ENCODE assay signal across 13 cellular contexts in the genomic region with DNA sequence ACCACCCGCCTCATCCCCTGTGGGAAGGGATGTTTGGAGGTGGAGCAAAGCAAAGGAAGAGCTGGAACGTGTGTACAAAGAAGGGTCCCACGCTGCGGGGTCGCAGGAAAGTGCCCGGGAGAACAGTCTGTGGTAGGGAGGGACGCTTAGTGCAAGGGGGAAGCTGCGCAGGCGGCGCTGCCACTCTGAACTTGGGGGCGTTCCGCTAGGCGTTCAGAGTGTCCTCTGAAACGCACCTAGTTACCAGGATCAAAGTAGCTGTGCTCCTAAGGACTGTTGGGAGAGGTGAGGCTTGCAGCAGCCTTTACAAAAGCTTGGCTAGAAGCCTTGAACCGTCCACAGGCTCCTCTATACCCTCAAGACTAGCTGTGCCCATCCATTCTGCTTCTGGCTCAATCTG. TPM values are rescaled to one million over a fixed set of nuclear protein-coding genes. Genes with fewer than 3 reads are reported as not detected.
DNase-seq lines count a peak whose midpoint lies in the region; ATAC-seq and TF ChIP-seq lines count a peak whose summit lies in the region.
"Had no signal": no experiment of that assay in that cellular context is flagged by ENCODE, and none has a peak within 500 bp of the region (broad histone marks: within the 10 kb centered on the region; RNA-seq: fewer than 3 reads in every experiment).

No MANE protein-coding gene starts in this region.

- no peak overlapping the region for H2AFZ ChIP-seq in smooth muscle cell (ENCODE audit: low read depth)

- TF ChIP-seq CTCF in brain (conservative IDR thresholded peaks at IDR 0.05) (no peak), smooth muscle cell (IDR thresholded peaks at IDR 0.05; ENCODE audit: borderline replicate concordance, insufficient read depth, poor library complexity, severe bottlenecking) (no peak)

- H3K4me3 ChIP-seq in HUES6 (ENCODE audit: low read depth, low read length) (peak overlapping the region; percentile 79), smooth muscle cell (peak overlapping the region; percentile 45)

- peaks cover 38% of the 10 kb centered on the region for H3K27me3 ChIP-seq in HUES6 (ENCODE audit: control insufficient read depth, insufficient read depth, low read length)
- H3K27me3 ChIP-seq in smooth muscle cell (ENCODE audit: low read depth) = peaks cover 55% of the 10 kb centered on the region

- peak overlapping the region in 4 of 5 experiments; percentile 12 to 81 (median 71) for H3K4me3 Mint-ChIP-seq in brain
- H3K4me3 Mint-ChIP-seq: CD8-positive, alpha-beta T cell; HFFc6 had no signal

- H3K27ac ChIP-seq in HUES6 (ENCODE audit: low read depth, low read length) (no peak overlapping the region), smooth muscle cell (ENCODE audit: low read depth) (no peak overlapping the region)

- H3K9ac ChIP-seq in HUES6 (ENCODE audit: low read length) (no peak overlapping the region), smooth muscle cell (ENCODE audit: low read depth) (no peak overlapping the region)

- H3K4me2 ChIP-seq in smooth muscle cell = peak overlapping the region; percentile 98

- no peaks in the 10 kb centered on the region for H3K79me2 ChIP-seq in smooth muscle cell (ENCODE audit: low read depth)

- ATAC-seq in left lobe of liver = peak; percentile 27
- ATAC-seq: CD8-positive, alpha-beta T cell had no signal

- H3F3A ChIP-seq in smooth muscle cell (ENCODE audit: low read depth) = no peaks in the 10 kb centered on the region

- peaks cover 7% of the 10 kb centered on the region; the same call in 1 of the 2 replicates for H3K4me1 ChIP-seq in HUES6 (ENCODE audit: control insufficient read depth, insufficient read depth, low read length)
- H3K4me1 ChIP-seq in smooth muscle cell (ENCODE audit: low read depth) = peaks cover 7% of the 10 kb centered on the region

- H3K27ac Mint-ChIP-seq in brain = no peak overlapping the region
- H3K27ac Mint-ChIP-seq: CD8-positive, alpha-beta T cell; HFFc6 had no signal

- peaks cover 0 to 4% (median 1%) of the 10 kb centered on the region in 5 experiments for H3K9me3 Mint-ChIP-seq in brain
- H3K9me3 Mint-ChIP-seq: HFFc6 had no signal

- H3K36me3 ChIP-seq in HUES6 (ENCODE audit: control insufficient read depth, insufficient read depth, low read length) (no peaks in the 10 kb centered on the region), smooth muscle cell (ENCODE audit: low read depth) (no peaks in the 10 kb centered on the region)
- H3K36me3 ChIP-seq: esophagus squamous epithelium had no signal

- H3K4me1 Mint-ChIP-seq in brain = no peaks in the 10 kb centered on the region

- H3K36me3 Mint-ChIP-seq in brain = no peaks in the 10 kb centered on the region
- H3K36me3 Mint-ChIP-seq: CD8-positive, alpha-beta T cell had no signal

- DNase-seq in left lobe of liver (ENCODE audit: low spot score) = no peak
- DNase-seq in smooth muscle cell (lab: John Stamatoyannopoulos, UW; ENCODE audit: unreplicated experiment) = no peak
- no peak for DNase-seq in SHP77 (lab: John Stamatoyannopoulos, UW)
- no peak for DNase-seq in cerebellar cortex (ENCODE audit: low spot score)
- DNase-seq in stimulated activated CD4-positive, alpha-beta T cell treated with anti-CD3 and anti-CD28 coated beads, Interleukin-12 subunit alpha, Interleukin-12 subunit beta, amount 100 ng/mL, for 4 hours = no peak
- DNase-seq: CD8-positive, alpha-beta T cell; esophagus squamous epithelium; HFFc6; NCI-H226; substantia nigra had no signal

- H3K27me3 Mint-ChIP-seq in brain = peaks cover 49% of the 10 kb centered on the region

- H3K9me3 ChIP-seq in HUES6 (ENCODE audit: control insufficient read depth, insufficient read depth, low read depth, low read length) = no peaks in the 10 kb centered on the region
- H3K9me3 ChIP-seq in smooth muscle cell (replicated peaks; ENCODE audit: low read depth) = no peaks in the 10 kb centered on the region
- H3K9me3 ChIP-seq: esophagus squamous epithelium had no signal

- H4K20me1 ChIP-seq in smooth muscle cell (ENCODE audit: low read depth) = no peaks in the 10 kb centered on the region

- 10% methylated on average over 13 of the region's 15 CpGs for WGBS in smooth muscle cell (ENCODE audit: low lambda C conversion rate)

RNA-seq across cellular contexts. Expression of gene PDE8B, which starts 29.3 kb away (rescaled TPM):
- 5.9 TPM for polyA plus RNA-seq in brain (ENCODE audit: insufficient read depth, low read depth, low replicate concordance)
- 5.5 TPM for total RNA-seq in left lobe of liver
- 0.09 and 0.13 TPM in 2 replicates for total RNA-seq in smooth muscle cell
- 0.18 and 0.40 TPM in 2 replicates for polyA plus RNA-seq in smooth muscle cell
- total RNA-seq: CD8-positive, alpha-beta T cell; PC-3 had no signal
